ENCODE assay signal across 1 cellular context in the genomic region with DNA sequence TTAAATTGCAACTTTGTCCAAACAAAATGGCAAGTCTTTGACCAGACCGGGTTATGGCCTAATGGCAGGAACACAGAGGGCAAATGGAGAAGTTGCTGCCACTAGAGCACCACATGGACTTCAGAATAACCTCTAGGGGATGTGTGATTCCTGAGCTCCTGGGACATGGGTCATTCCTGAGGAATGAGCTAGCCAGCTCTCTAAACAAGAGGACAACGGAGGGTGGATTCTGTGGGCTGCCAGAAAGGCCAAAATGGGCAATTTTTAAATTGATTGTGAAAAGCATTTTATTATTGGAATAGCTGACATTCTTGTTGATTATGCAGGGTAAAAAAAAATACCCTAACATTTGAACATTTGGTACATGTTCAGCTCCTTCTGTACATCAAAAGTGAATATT.
TF ChIP-seq lines count a peak whose summit lies in the region.

No MANE protein-coding gene starts in this region.

TF ChIP-seq in GM23338, 12 proteins besides CTCF, POLR2A, EP300 and RAD21 (continued from another document):
- TF ChIP-seq, protein P1, sequence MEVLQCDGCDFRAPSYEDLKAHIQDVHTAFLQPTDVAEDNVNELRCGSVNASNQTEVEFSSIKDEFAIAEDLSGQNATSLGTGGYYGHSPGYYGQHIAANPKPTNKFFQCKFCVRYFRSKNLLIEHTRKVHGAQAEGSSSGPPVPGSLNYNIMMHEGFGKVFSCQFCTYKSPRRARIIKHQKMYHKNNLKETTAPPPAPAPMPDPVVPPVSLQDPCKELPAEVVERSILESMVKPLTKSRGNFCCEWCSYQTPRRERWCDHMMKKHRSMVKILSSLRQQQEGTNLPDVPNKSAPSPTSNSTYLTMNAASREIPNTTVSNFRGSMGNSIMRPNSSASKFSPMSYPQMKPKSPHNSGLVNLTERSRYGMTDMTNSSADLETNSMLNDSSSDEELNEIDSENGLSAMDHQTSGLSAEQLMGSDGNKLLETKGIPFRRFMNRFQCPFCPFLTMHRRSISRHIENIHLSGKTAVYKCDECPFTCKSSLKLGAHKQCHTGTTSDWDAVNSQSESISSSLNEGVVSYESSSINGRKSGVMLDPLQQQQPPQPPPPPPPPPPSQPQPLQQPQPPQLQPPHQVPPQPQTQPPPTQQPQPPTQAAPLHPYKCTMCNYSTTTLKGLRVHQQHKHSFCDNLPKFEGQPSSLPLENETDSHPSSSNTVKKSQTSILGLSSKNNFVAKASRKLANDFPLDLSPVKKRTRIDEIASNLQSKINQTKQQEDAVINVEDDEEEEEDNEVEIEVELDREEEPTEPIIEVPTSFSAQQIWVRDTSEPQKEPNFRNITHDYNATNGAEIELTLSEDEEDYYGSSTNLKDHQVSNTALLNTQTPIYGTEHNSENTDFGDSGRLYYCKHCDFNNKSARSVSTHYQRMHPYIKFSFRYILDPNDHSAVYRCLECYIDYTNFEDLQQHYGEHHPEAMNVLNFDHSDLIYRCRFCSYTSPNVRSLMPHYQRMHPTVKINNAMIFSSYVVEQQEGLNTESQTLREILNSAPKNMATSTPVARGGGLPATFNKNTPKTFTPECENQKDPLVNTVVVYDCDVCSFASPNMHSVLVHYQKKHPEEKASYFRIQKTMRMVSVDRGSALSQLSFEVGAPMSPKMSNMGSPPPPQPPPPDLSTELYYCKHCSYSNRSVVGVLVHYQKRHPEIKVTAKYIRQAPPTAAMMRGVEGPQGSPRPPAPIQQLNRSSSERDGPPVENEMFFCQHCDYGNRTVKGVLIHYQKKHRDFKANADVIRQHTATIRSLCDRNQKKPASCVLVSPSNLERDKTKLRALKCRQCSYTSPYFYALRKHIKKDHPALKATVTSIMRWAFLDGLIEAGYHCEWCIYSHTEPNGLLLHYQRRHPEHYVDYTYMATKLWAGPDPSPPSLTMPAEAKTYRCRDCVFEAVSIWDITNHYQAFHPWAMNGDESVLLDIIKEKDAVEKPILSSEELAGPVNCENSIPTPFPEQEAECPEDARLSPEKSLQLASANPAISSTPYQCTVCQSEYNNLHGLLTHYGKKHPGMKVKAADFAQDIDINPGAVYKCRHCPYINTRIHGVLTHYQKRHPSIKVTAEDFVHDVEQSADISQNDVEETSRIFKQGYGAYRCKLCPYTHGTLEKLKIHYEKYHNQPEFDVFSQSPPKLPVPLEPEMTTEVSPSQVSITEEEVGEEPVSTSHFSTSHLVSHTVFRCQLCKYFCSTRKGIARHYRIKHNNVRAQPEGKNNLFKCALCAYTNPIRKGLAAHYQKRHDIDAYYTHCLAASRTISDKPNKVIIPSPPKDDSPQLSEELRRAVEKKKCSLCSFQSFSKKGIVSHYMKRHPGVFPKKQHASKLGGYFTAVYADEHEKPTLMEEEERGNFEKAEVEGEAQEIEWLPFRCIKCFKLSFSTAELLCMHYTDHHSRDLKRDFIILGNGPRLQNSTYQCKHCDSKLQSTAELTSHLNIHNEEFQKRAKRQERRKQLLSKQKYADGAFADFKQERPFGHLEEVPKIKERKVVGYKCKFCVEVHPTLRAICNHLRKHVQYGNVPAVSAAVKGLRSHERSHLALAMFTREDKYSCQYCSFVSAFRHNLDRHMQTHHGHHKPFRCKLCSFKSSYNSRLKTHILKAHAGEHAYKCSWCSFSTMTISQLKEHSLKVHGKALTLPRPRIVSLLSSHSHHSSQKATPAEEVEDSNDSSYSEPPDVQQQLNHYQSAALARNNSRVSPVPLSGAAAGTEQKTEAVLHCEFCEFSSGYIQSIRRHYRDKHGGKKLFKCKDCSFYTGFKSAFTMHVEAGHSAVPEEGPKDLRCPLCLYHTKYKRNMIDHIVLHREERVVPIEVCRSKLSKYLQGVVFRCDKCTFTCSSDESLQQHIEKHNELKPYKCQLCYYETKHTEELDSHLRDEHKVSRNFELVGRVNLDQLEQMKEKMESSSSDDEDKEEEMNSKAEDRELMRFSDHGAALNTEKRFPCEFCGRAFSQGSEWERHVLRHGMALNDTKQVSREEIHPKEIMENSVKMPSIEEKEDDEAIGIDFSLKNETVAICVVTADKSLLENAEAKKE (CRISPR knock-in tag; IDR thresholded peaks at IDR 0.05) = no peak
- no peak for TF ChIP-seq EZH2 (IDR thresholded peaks at IDR 0.05; ENCODE audit: low read depth, unreplicated experiment)
- no peak for TF ChIP-seq ZNF114 (CRISPR knock-in tag; IDR thresholded peaks at IDR 0.05)
- TF ChIP-seq, protein P2, sequence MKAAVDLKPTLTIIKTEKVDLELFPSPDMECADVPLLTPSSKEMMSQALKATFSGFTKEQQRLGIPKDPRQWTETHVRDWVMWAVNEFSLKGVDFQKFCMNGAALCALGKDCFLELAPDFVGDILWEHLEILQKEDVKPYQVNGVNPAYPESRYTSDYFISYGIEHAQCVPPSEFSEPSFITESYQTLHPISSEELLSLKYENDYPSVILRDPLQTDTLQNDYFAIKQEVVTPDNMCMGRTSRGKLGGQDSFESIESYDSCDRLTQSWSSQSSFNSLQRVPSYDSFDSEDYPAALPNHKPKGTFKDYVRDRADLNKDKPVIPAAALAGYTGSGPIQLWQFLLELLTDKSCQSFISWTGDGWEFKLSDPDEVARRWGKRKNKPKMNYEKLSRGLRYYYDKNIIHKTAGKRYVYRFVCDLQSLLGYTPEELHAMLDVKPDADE (IDR thresholded peaks at IDR 0.05) = no peak
- TF ChIP-seq EZH2phosphoT487 (IDR thresholded peaks at IDR 0.05; ENCODE audit: unreplicated experiment) = no peak
- TF ChIP-seq, protein P3, sequence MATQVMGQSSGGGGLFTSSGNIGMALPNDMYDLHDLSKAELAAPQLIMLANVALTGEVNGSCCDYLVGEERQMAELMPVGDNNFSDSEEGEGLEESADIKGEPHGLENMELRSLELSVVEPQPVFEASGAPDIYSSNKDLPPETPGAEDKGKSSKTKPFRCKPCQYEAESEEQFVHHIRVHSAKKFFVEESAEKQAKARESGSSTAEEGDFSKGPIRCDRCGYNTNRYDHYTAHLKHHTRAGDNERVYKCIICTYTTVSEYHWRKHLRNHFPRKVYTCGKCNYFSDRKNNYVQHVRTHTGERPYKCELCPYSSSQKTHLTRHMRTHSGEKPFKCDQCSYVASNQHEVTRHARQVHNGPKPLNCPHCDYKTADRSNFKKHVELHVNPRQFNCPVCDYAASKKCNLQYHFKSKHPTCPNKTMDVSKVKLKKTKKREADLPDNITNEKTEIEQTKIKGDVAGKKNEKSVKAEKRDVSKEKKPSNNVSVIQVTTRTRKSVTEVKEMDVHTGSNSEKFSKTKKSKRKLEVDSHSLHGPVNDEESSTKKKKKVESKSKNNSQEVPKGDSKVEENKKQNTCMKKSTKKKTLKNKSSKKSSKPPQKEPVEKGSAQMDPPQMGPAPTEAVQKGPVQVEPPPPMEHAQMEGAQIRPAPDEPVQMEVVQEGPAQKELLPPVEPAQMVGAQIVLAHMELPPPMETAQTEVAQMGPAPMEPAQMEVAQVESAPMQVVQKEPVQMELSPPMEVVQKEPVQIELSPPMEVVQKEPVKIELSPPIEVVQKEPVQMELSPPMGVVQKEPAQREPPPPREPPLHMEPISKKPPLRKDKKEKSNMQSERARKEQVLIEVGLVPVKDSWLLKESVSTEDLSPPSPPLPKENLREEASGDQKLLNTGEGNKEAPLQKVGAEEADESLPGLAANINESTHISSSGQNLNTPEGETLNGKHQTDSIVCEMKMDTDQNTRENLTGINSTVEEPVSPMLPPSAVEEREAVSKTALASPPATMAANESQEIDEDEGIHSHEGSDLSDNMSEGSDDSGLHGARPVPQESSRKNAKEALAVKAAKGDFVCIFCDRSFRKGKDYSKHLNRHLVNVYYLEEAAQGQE (IDR thresholded peaks at IDR 0.05; ENCODE audit: unreplicated experiment) = no peak
- no peak for TF ChIP-seq CREB1 (CRISPR knock-in tag; IDR thresholded peaks at IDR 0.05; ENCODE audit: low read depth)
- no peak for TF ChIP-seq STAT1 (IDR thresholded peaks at IDR 0.05; ENCODE audit: unreplicated experiment)
- no peak for TF ChIP-seq NANOG (IDR thresholded peaks at IDR 0.05; ENCODE audit: borderline replicate concordance)
- no peak for TF ChIP-seq ZNF331 (CRISPR knock-in tag; IDR thresholded peaks at IDR 0.05; ENCODE audit: low read depth)
